Comparison of ENCODE assay signal across 17 cellular contexts in genomic region chr3:37640636-37641375, GRCh38.
"Had no signal": no experiment of that assay in that cellular context is flagged by ENCODE, and none has a peak within 500 bp of the region (broad histone marks: within the 10 kb centered on the region; RNA-seq: fewer than 3 reads in every experiment).

No MANE protein-coding gene starts in this region.

- H3K9me3 ChIP-seq: body of pancreas, left lung, tibial artery, vagina had no signal

- H3K36me3 ChIP-seq: left lung, tibial artery, vagina had no signal

- ATAC-seq: body of pancreas, esophagus mucosa, left lung had no signal

- H3K27me3 ChIP-seq: body of pancreas, dorsolateral prefrontal cortex, left lung, tibial artery, vagina had no signal

- H3K4me1 ChIP-seq: body of pancreas, left lung, parathyroid adenoma had no signal

- H3K27ac ChIP-seq: body of pancreas, dorsolateral prefrontal cortex, left lung, parathyroid adenoma, tibial artery, vagina had no signal

- H3K4me3 ChIP-seq: body of pancreas, dorsolateral prefrontal cortex, left lung, tibial artery, vagina had no signal

- H3K9ac ChIP-seq: parathyroid adenoma had no signal

- DNase-seq: activated CD4-positive, CD25-positive, alpha-beta regulatory T cell; activated effector memory CD4-positive, alpha-beta T cell treated with Interleukin-2 at 50 U/mL for 16 hours; activated T-cell treated with anti-CD3 and anti-CD28 coated beads, Interleukin-2, amount 50 U/mL, for 24 hours; amniotic stem cell; body of pancreas; dorsolateral prefrontal cortex; glutamatergic neuron; islet precursor cell; left lung; mesendoderm; retina; small intestine; T-helper 1 cell; tibial artery had no signal
